1 cellular context compared by ENCODE assay signal in the genomic region with DNA sequence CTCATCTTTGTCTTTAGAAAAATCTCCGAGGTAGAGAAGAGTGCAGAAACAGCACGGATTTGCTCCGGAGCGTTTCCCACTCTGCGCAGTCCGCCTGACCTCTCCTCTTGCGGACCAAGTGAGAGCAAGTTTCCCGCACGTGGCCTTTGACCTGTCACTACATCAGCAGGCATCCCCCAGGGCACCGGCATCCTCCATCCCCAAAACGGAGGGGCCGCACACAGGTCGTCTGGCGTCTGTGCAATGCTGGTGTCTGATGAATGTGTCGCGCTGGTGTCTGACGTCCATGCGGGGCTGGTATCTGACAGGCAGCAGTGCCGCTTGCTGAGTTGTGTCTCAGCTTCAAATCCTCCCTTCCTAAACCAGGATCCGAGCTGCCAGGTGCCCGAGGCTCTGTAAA.
TF ChIP-seq lines count a peak whose summit lies in the region.

No MANE protein-coding gene starts in this region.

TF ChIP-seq in GM23338, 12 proteins besides CTCF, POLR2A, EP300 and RAD21 (continued from another document):
- TF ChIP-seq, protein P1, sequence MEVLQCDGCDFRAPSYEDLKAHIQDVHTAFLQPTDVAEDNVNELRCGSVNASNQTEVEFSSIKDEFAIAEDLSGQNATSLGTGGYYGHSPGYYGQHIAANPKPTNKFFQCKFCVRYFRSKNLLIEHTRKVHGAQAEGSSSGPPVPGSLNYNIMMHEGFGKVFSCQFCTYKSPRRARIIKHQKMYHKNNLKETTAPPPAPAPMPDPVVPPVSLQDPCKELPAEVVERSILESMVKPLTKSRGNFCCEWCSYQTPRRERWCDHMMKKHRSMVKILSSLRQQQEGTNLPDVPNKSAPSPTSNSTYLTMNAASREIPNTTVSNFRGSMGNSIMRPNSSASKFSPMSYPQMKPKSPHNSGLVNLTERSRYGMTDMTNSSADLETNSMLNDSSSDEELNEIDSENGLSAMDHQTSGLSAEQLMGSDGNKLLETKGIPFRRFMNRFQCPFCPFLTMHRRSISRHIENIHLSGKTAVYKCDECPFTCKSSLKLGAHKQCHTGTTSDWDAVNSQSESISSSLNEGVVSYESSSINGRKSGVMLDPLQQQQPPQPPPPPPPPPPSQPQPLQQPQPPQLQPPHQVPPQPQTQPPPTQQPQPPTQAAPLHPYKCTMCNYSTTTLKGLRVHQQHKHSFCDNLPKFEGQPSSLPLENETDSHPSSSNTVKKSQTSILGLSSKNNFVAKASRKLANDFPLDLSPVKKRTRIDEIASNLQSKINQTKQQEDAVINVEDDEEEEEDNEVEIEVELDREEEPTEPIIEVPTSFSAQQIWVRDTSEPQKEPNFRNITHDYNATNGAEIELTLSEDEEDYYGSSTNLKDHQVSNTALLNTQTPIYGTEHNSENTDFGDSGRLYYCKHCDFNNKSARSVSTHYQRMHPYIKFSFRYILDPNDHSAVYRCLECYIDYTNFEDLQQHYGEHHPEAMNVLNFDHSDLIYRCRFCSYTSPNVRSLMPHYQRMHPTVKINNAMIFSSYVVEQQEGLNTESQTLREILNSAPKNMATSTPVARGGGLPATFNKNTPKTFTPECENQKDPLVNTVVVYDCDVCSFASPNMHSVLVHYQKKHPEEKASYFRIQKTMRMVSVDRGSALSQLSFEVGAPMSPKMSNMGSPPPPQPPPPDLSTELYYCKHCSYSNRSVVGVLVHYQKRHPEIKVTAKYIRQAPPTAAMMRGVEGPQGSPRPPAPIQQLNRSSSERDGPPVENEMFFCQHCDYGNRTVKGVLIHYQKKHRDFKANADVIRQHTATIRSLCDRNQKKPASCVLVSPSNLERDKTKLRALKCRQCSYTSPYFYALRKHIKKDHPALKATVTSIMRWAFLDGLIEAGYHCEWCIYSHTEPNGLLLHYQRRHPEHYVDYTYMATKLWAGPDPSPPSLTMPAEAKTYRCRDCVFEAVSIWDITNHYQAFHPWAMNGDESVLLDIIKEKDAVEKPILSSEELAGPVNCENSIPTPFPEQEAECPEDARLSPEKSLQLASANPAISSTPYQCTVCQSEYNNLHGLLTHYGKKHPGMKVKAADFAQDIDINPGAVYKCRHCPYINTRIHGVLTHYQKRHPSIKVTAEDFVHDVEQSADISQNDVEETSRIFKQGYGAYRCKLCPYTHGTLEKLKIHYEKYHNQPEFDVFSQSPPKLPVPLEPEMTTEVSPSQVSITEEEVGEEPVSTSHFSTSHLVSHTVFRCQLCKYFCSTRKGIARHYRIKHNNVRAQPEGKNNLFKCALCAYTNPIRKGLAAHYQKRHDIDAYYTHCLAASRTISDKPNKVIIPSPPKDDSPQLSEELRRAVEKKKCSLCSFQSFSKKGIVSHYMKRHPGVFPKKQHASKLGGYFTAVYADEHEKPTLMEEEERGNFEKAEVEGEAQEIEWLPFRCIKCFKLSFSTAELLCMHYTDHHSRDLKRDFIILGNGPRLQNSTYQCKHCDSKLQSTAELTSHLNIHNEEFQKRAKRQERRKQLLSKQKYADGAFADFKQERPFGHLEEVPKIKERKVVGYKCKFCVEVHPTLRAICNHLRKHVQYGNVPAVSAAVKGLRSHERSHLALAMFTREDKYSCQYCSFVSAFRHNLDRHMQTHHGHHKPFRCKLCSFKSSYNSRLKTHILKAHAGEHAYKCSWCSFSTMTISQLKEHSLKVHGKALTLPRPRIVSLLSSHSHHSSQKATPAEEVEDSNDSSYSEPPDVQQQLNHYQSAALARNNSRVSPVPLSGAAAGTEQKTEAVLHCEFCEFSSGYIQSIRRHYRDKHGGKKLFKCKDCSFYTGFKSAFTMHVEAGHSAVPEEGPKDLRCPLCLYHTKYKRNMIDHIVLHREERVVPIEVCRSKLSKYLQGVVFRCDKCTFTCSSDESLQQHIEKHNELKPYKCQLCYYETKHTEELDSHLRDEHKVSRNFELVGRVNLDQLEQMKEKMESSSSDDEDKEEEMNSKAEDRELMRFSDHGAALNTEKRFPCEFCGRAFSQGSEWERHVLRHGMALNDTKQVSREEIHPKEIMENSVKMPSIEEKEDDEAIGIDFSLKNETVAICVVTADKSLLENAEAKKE (CRISPR knock-in tag; IDR thresholded peaks at IDR 0.05), result no peak
TF ChIP-seq in GM23338: peak in this region for 0.
